17 cellular contexts compared by ENCODE assay signal in the genomic region with DNA sequence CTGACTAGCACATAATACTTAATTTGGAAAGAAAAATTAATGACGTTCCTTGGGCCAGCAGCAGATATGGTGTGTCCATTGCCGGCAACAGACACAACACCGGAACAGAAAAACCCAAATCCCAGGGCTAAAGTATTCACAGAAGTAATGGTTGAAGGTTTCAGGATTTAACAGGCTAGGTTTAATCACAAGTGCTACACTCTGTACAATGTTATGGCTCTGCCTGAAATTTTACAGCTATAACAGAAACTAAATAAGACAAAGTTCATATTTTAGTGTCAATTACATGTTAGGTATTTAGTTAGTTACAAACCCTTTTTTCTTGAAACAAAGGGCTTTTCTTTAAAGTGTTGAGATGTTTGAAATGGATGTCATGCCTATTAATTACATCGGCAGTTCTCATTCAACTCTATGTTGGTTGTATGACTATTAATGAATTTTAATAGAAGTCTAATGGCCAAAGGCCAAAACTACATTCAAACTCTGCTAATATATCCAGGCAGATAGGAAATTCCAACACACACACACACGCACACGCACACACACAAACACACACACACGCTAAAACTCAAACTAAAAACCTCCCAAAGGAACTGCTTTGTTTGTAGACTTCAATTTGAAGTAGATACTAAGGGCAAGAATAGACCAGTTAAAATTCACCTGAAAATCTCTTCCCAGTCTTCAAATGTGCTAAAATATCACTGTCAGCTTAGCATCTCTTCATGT. TPM values are rescaled to one million over a fixed set of nuclear protein-coding genes. Genes with fewer than 3 reads are reported as not detected.
A peak's percentile ranks its signal among the peaks of the same experiment; 100 is the strongest.
DNase-seq lines count a peak whose midpoint lies in the region; ATAC-seq and TF ChIP-seq lines count a peak whose summit lies in the region.
"Had no signal": no experiment of that assay in that cellular context is flagged by ENCODE, and none has a peak within 500 bp of the region (broad histone marks: within the 10 kb centered on the region; RNA-seq: fewer than 3 reads in every experiment).

No MANE protein-coding gene starts in this region.

- ATAC-seq in left colon: peak; percentile 75
- no peak for ATAC-seq in stimulated activated memory B cell treated with anti-CD40 and anti-IgM and Interleukin-4, amounts not matched to agents 10 μg/mL and 1 μg/mL and 100 μg/mL, for 72 hours
- ATAC-seq: GM12878 had no signal

- H3K4me2 ChIP-seq in GM23248 (ENCODE audit: unreplicated experiment): no peak overlapping the region
- H3K4me2 ChIP-seq: BLaER1 had no signal

- H3K36me3 ChIP-seq in colonic mucosa (no peaks in the 10 kb centered on the region), GM23248 (ENCODE audit: low read depth) (peaks cover 29% of the 10 kb centered on the region)

- no peaks in the 10 kb centered on the region for H3K4me1 Mint-ChIP-seq in activated T-cell treated with anti-CD3 and anti-CD28 coated beads, Interleukin-2, amount 50 U/mL, for 24 hours (ENCODE audit: low read depth)
- H3K4me1 Mint-ChIP-seq in stimulated activated memory B cell treated with anti-CD40 and anti-IgM and Interleukin-4, amounts not matched to agents 10 μg/mL and 1 μg/mL and 100 μg/mL, for 72 hours: peaks cover 20% of the 10 kb centered on the region
- H3K4me1 Mint-ChIP-seq: CD8-positive, alpha-beta memory T cell had no signal

- H3K27ac ChIP-seq in colonic mucosa (peak overlapping the region; percentile 34), GM23248 (no peak overlapping the region)
- H3K27ac ChIP-seq: 22Rv1, BLaER1, HL-60 had no signal

- H3K27me3 ChIP-seq in colonic mucosa (no peaks in the 10 kb centered on the region), GM23248 (replicated peaks; ENCODE audit: insufficient read depth) (no peaks in the 10 kb centered on the region)
- H3K27me3 ChIP-seq: BLaER1 had no signal

- H3K27ac Mint-ChIP-seq in activated T-cell treated with anti-CD3 and anti-CD28 coated beads, Interleukin-2, amount 50 U/mL, for 24 hours: peak overlapping the region; percentile 14
- H3K27ac Mint-ChIP-seq in stimulated activated memory B cell treated with anti-CD40 and anti-IgM and Interleukin-4, amounts not matched to agents 10 μg/mL and 1 μg/mL and 100 μg/mL, for 72 hours: peak overlapping the region; percentile 53

- no peaks in the 10 kb centered on the region for H3K27me3 Mint-ChIP-seq in activated T-cell treated with anti-CD3 and anti-CD28 coated beads, Interleukin-2, amount 50 U/mL, for 24 hours
- no peaks in the 10 kb centered on the region for H3K27me3 Mint-ChIP-seq in stimulated activated memory B cell treated with anti-CD40 and anti-IgM and Interleukin-4, amounts not matched to agents 10 μg/mL and 1 μg/mL and 100 μg/mL, for 72 hours
- H3K27me3 Mint-ChIP-seq: CD8-positive, alpha-beta memory T cell had no signal

- intact Hi-C loops in colonic mucosa (cut with DNase I) (no loop called here), left colon (cut with DNase I, micrococcal nuclease) (no loop called here)

- TF ChIP-seq CTCF in colonic mucosa (IDR thresholded peaks at IDR 0.05): no peak

- peaks cover 63% of the 10 kb centered on the region for H3K36me3 Mint-ChIP-seq in activated T-cell treated with anti-CD3 and anti-CD28 coated beads, Interleukin-2, amount 50 U/mL, for 24 hours (ENCODE audit: low read depth)
- H3K36me3 Mint-ChIP-seq in stimulated activated memory B cell treated with anti-CD40 and anti-IgM and Interleukin-4, amounts not matched to agents 10 μg/mL and 1 μg/mL and 100 μg/mL, for 72 hours: peaks cover 50% of the 10 kb centered on the region

- no peaks in the 10 kb centered on the region for H3K9me3 Mint-ChIP-seq in activated T-cell treated with anti-CD3 and anti-CD28 coated beads, Interleukin-2, amount 50 U/mL, for 24 hours
- H3K9me3 Mint-ChIP-seq in stimulated activated memory B cell treated with anti-CD40 and anti-IgM and Interleukin-4, amounts not matched to agents 10 μg/mL and 1 μg/mL and 100 μg/mL, for 72 hours: no peaks in the 10 kb centered on the region
- H3K9me3 Mint-ChIP-seq: CD8-positive, alpha-beta memory T cell had no signal

- no peaks in the 10 kb centered on the region for H3K9me2 ChIP-seq in GM23248 (ENCODE audit: insufficient read depth)

- WGBS in GM23248 (ENCODE audit: low coverage in 1 of 2, low lambda C conversion rate in 2 of 2, missing lambda C conversion rate in 2 of 2), 2 experiments: 80 to 83% methylated on average over 7 of the region's 7 CpGs

- POLR2A ChIA-PET in HEK293T (lab: Yijun Ruan, JAX): no interaction called here

- H3K4me3 ChIP-seq in colonic mucosa (no peak overlapping the region), GM23248 (no peak overlapping the region)
- H3K4me3 ChIP-seq: BLaER1, GM12878 had no signal

- no peaks in the 10 kb centered on the region for H4K20me1 ChIP-seq in GM23248 (ENCODE audit: insufficient read depth)
- H4K20me1 ChIP-seq: BLaER1 had no signal

- H3K9ac ChIP-seq in colonic mucosa (ENCODE audit: low read depth in 2 of 2, low read length in 2 of 2) (peak overlapping the region in 1 of 2 donors; percentile 44), GM23248 (no peak overlapping the region)
- H3K9ac ChIP-seq: BLaER1 had no signal

- no peaks in the 10 kb centered on the region for H3K4me1 ChIP-seq in colonic mucosa
- H3K4me1 ChIP-seq in GM23248 (ENCODE audit: insufficient read depth): peaks cover 13% of the 10 kb centered on the region; the same call in 1 of the 2 replicates

- H3K9me3 ChIP-seq in colonic mucosa (no peaks in the 10 kb centered on the region), GM23248 (ENCODE audit: low read depth) (no peaks in the 10 kb centered on the region)
- H3K9me3 ChIP-seq: BLaER1 had no signal

- DNase-seq in activated T-cell treated with anti-CD3 and anti-CD28 coated beads, Interleukin-2, amount 50 U/mL, for 24 hours: no peak
- DNase-seq in activated T-cell treated with anti-CD3 and anti-CD28 coated beads for 4 hours (no peak), colonic mucosa (no peak), left colon (no peak), GM23248 (no peak), HEK293T (ENCODE audit: extremely low spot score) (no peak)
- no peak for DNase-seq in stimulated activated CD4-positive, alpha-beta T cell treated with anti-CD3 and anti-CD28 coated beads, Interleukin-1b, Interleukin-23, amount 100 ng/mL, for 48 hours
- DNase-seq: AML-193; Caco-2; CD8-positive, alpha-beta memory T cell; DMS 273 treated with DMSO at 0.1 percent for 48 hours; HCEC 1CT had no signal

- no peak overlapping the region for H3K4me3 Mint-ChIP-seq in activated T-cell treated with anti-CD3 and anti-CD28 coated beads, Interleukin-2, amount 50 U/mL, for 24 hours
- H3K4me3 Mint-ChIP-seq in stimulated activated memory B cell treated with anti-CD40 and anti-IgM and Interleukin-4, amounts not matched to agents 10 μg/mL and 1 μg/mL and 100 μg/mL, for 72 hours: no peak overlapping the region
- H3K4me3 Mint-ChIP-seq: CD8-positive, alpha-beta memory T cell had no signal

- CTCF ChIA-PET in HEK293T (lab: Yijun Ruan, JAX): no interaction called here

- no peaks in the 10 kb centered on the region for H3K79me2 ChIP-seq in GM23248 (ENCODE audit: insufficient read depth)

- in situ Hi-C loops in GM23248 (cut with MboI): no loop called here

- no peak overlapping the region for H2AFZ ChIP-seq in GM23248

- 0 out of 2 replicates have a peak, but pooled peaks cover 3% of the 10 kb centered on the region for H3F3A ChIP-seq in GM23248 (ENCODE audit: insufficient read depth)

TF ChIP-seq in HEK293T, 16 proteins besides CTCF, POLR2A, EP300 and RAD21:
- no peak for TF ChIP-seq FOXA1 (IDR thresholded peaks at IDR 0.05)
- no peak for TF ChIP-seq TARDBP (IDR thresholded peaks at IDR 0.05)
- no peak for TF ChIP-seq L3MBTL2 (conservative IDR thresholded peaks at IDR 0.05)
- TF ChIP-seq NFRKB (IDR thresholded peaks at IDR 0.05): no peak
- no peak for TF ChIP-seq LEF1 (IDR thresholded peaks at IDR 0.05; ENCODE audit: borderline replicate concordance)
- TF ChIP-seq HDGF (IDR thresholded peaks at IDR 0.05; ENCODE audit: borderline replicate concordance): no peak
- TF ChIP-seq, protein P1, sequence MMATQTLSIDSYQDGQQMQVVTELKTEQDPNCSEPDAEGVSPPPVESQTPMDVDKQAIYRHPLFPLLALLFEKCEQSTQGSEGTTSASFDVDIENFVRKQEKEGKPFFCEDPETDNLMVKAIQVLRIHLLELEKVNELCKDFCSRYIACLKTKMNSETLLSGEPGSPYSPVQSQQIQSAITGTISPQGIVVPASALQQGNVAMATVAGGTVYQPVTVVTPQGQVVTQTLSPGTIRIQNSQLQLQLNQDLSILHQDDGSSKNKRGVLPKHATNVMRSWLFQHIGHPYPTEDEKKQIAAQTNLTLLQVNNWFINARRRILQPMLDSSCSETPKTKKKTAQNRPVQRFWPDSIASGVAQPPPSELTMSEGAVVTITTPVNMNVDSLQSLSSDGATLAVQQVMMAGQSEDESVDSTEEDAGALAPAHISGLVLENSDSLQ (IDR thresholded peaks at IDR 0.05): no peak
- no peak for TF ChIP-seq ARNT (IDR thresholded peaks at IDR 0.05)
- no peak for TF ChIP-seq FOXM1 (IDR thresholded peaks at IDR 0.05; ENCODE audit: borderline replicate concordance)
- no peak for TF ChIP-seq ELF4 (IDR thresholded peaks at IDR 0.05)
- no peak for TF ChIP-seq ZNF384 (IDR thresholded peaks at IDR 0.05)

RNA-seq across cellular contexts. Expression of gene CLNS1A, which starts 27.8 kb away (rescaled TPM):
- 10 to 100 TPM; 81.0 to 81.6 TPM for total RNA-seq in colonic mucosa
- total RNA-seq in left colon: 10 to 100 TPM; 73.9 to 74.1 TPM
- total RNA-seq in GM23248 (2014; rRNA removed; shearing (Covaris generic)): 101 and 123 TPM in 2 replicates
- polyA plus RNA-seq in GM23248 (2016; fragmentation: Nextera tagmentation; extraction: Ambion mirVana): 97.3 and 97.4 TPM in 2 replicates
